In genomic region chr19:21358768-21359451, GRCh38 we compare ENCODE assay signal across 8 cellular contexts.
DNase-seq lines count a peak whose midpoint lies in the region; ATAC-seq and TF ChIP-seq lines count a peak whose summit lies in the region.

Gene ZNF738, plus strand, starts transcription at chr19:21359000. Its CDS starts 141 bp downstream, at chr19:21359141.

- DNase-seq in AG08395 (ENCODE audit: low spot score), result peak; percentile 98
- peak; percentile 93 for DNase-seq in NCI-H345 (lab: John Stamatoyannopoulos, UW)
- DNase-seq in activated CD4-positive, alpha-beta T cell treated with anti-CD3 and anti-CD28 coated beads for 4 hours, result peak; percentile 77 to 80
- peak; percentile 94 for DNase-seq in coronary artery (ENCODE audit: low spot score)
- peak; percentile 55 to 75 (median 69) for DNase-seq in stimulated activated CD4-positive, alpha-beta T cell treated with anti-CD3 and anti-CD28 coated beads, Interleukin-1b, Interleukin-23, amount 100 ng/mL, for 24 hours (ENCODE audit: low read depth in 4 of 4, low spot score in 1 of 4)

- ATAC-seq in GM18907 (IDR thresholded peaks at IDR 0.05; ENCODE audit: unreplicated experiment) (peak; percentile 97), HG03139 (IDR thresholded peaks at IDR 0.05; ENCODE audit: unreplicated experiment) (peak; percentile 92)

- no peak for TF ChIP-seq CTCF in coronary artery (IDR thresholded peaks at IDR 0.05)

- H3K27me3 ChIP-seq in layer of hippocampus (ENCODE audit: control insufficient read depth, insufficient read depth, low read length), result no peaks in the 10 kb centered on the region

- H3K27ac ChIP-seq in coronary artery (peak within 1 kb of the TSS; percentile 35 to 85), layer of hippocampus (ENCODE audit: low read depth, low read length) (peak within 1 kb of the TSS; percentile 38)

- peak within 1 kb of the TSS; percentile 82 for H3K4me3 ChIP-seq in coronary artery

Comparison
In these comparisons a context has a peak if more than half of its experiments do, and no peak if none do; other contexts are left out.
1. Peak in every context shown above with its lines: DNase-seq, ATAC-seq, H3K4me3 ChIP-seq and H3K27ac ChIP-seq.